ENCODE assay signal across 15 cellular contexts in genomic region chr4:1325176-1325480, GRCh38.
"Had no signal": no experiment of that assay in that cellular context is flagged by ENCODE, and none has a peak within 500 bp of the region (broad histone marks: within the 10 kb centered on the region; RNA-seq: fewer than 3 reads in every experiment).

No MANE protein-coding gene starts in this region.

- ATAC-seq: activated CD4-positive, CD25-positive, alpha-beta regulatory T cell treated with anti-CD3 and anti-CD28 coated beads, Interleukin-2, amount 50 U/mL, for 24 hours; stimulated activated naive B cell treated with anti-CD40 and anti-IgM and Interleukin-4, amounts not matched to agents 10 μg/mL and 1 μg/mL and 100 μg/mL, for 72 hours; T-cell had no signal

- DNase-seq: activated naive CD4-positive, alpha-beta T cell treated with Interleukin-2 at 50 U/mL for 16 hours; activated T-cell treated with anti-CD3 and anti-CD28 coated beads for 4 hours; anterior cingulate cortex; endodermal cell; erythroblast; left ventricle myocardium inferior; stimulated activated CD4-positive, alpha-beta T cell treated with anti-CD3 and anti-CD28 coated beads, Interleukin-15, amount 100 ng/mL, for 24 hours; stimulated activated CD4-positive, alpha-beta T cell treated with anti-CD3 and anti-CD28 coated beads, Interleukin-4, amount 100 ng/mL, for 1 hour; stimulated activated naive B cell treated with anti-CD40 and anti-IgM and Interleukin-4, amounts not matched to agents 10 μg/mL and 1 μg/mL and 100 μg/mL, for 72 hours; T-cell; T-helper 9 cell; tibial artery; uterus had no signal

- H3K4me3 ChIP-seq: left ventricle myocardium inferior, tibial artery, uterus had no signal

- H3K4me1 Mint-ChIP-seq: mesothelial cell of epicardium had no signal

- H3K36me3 ChIP-seq: uterus had no signal

- H3K27ac Mint-ChIP-seq: endodermal cell; mesothelial cell of epicardium; stimulated activated naive B cell treated with anti-CD40 and anti-IgM and Interleukin-4, amounts not matched to agents 10 μg/mL and 1 μg/mL and 100 μg/mL, for 72 hours; T-cell had no signal

- H3K27ac ChIP-seq: left ventricle myocardium inferior, tibial artery, uterus had no signal

- H3K9me3 Mint-ChIP-seq: stimulated activated naive B cell treated with anti-CD40 and anti-IgM and Interleukin-4, amounts not matched to agents 10 μg/mL and 1 μg/mL and 100 μg/mL, for 72 hours; T-cell had no signal

- H3K4me3 Mint-ChIP-seq: endodermal cell; mesothelial cell of epicardium; stimulated activated naive B cell treated with anti-CD40 and anti-IgM and Interleukin-4, amounts not matched to agents 10 μg/mL and 1 μg/mL and 100 μg/mL, for 72 hours; T-cell had no signal

- H3K27me3 Mint-ChIP-seq: stimulated activated naive B cell treated with anti-CD40 and anti-IgM and Interleukin-4, amounts not matched to agents 10 μg/mL and 1 μg/mL and 100 μg/mL, for 72 hours; T-cell had no signal

- H3K4me1 ChIP-seq: uterus had no signal

- H3K27me3 ChIP-seq: tibial artery, uterus had no signal

- H3K9me3 ChIP-seq: left ventricle myocardium inferior, tibial artery, uterus had no signal
